Comparison of ENCODE assay signal across 29 cellular contexts in genomic region chr12:16300222-16300621, GRCh38. TPM values are rescaled to one million over a fixed set of nuclear protein-coding genes. Genes with fewer than 3 reads are reported as not detected.
DNase-seq lines count a peak whose midpoint lies in the region; ATAC-seq and TF ChIP-seq lines count a peak whose summit lies in the region.
"Had no signal": no experiment of that assay in that cellular context is flagged by ENCODE, and none has a peak within 500 bp of the region (broad histone marks: within the 10 kb centered on the region; RNA-seq: fewer than 3 reads in every experiment).

No MANE protein-coding gene starts in this region.

- no peak overlapping the region for H3K27ac ChIP-seq in A673 (ENCODE audit: low read depth, low read length, poor library complexity, severe bottlenecking)
- no peak overlapping the region for H3K27ac ChIP-seq in IMR-90 (ENCODE audit: insufficient read depth, low read length)
- peak overlapping the region; percentile 30 for H3K27ac ChIP-seq in mesodermal cell (ENCODE audit: low read depth, low read length, severe bottlenecking)
- peak overlapping the region in 1 of 4 donors; percentile 19 for H3K27ac ChIP-seq in transverse colon
- H3K27ac ChIP-seq: ascending aorta, pancreas, PC-9, SJSA1 had no signal

- no peaks in the 10 kb centered on the region for H3K36me3 Mint-ChIP-seq in osteocyte (ENCODE audit: unreplicated experiment)
- H3K36me3 Mint-ChIP-seq in activated CD4-positive, alpha-beta memory T cell treated with anti-CD3 and anti-CD28 coated beads, Interleukin-2, amount 10 ng/mL, durations not matched to agents 7 days and 5 days (ENCODE audit: low read depth) = no peaks in the 10 kb centered on the region
- H3K36me3 Mint-ChIP-seq: activated CD4-positive, alpha-beta memory T cell treated with anti-CD3 and anti-CD28 coated beads for 36 hours; CD14-positive monocyte had no signal

- H3K4me2 ChIP-seq in IMR-90 (ENCODE audit: low read depth, low read length) = no peak overlapping the region
- H3K4me2 ChIP-seq: PC-9 had no signal

- H2BK20ac ChIP-seq in IMR-90 (ENCODE audit: low read depth, low read length) = no peak overlapping the region

- no peaks in the 10 kb centered on the region for H3K27me3 ChIP-seq in A673 (replicated peaks; ENCODE audit: insufficient read depth, low read depth, low read length, poor library complexity)
- no peaks in the 10 kb centered on the region; the same call in 1 of the 2 replicates for H3K27me3 ChIP-seq in IMR-90 (ENCODE audit: control insufficient read depth, insufficient read depth, low read length)
- H3K27me3 ChIP-seq in transverse colon = no peaks in the 10 kb centered on the region
- H3K27me3 ChIP-seq: ascending aorta, pancreas, SJSA1 had no signal

- no peak overlapping the region for H2BK5ac ChIP-seq in IMR-90 (ENCODE audit: low read depth, low read length, poor library complexity, severe bottlenecking)

- H3K18ac ChIP-seq in IMR-90 (ENCODE audit: low read depth, low read length) = no peak overlapping the region

- H4K5ac ChIP-seq in IMR-90 (ENCODE audit: low read depth, low read length) = no peak overlapping the region

- no peaks in the 10 kb centered on the region for H3K4me1 Mint-ChIP-seq in osteocyte (ENCODE audit: unreplicated experiment)
- H3K4me1 Mint-ChIP-seq in activated CD4-positive, alpha-beta memory T cell treated with anti-CD3 and anti-CD28 coated beads, Interleukin-2, amount 10 ng/mL, durations not matched to agents 7 days and 5 days = no peaks in the 10 kb centered on the region
- H3K4me1 Mint-ChIP-seq: stimulated activated naive CD8-positive, alpha-beta T cell treated with anti-CD3 and anti-CD28 coated beads, Interleukin-15, amount 100 ng/mL, for 72 hours had no signal

- H3K27me3 Mint-ChIP-seq in osteocyte (ENCODE audit: unreplicated experiment) = no peaks in the 10 kb centered on the region
- no peaks in the 10 kb centered on the region for H3K27me3 Mint-ChIP-seq in activated CD4-positive, alpha-beta memory T cell treated with anti-CD3 and anti-CD28 coated beads, Interleukin-2, amount 10 ng/mL, durations not matched to agents 7 days and 5 days
- H3K27me3 Mint-ChIP-seq: activated CD4-positive, alpha-beta memory T cell treated with anti-CD3 and anti-CD28 coated beads for 36 hours; stimulated activated naive CD8-positive, alpha-beta T cell treated with anti-CD3 and anti-CD28 coated beads, Interleukin-15, amount 100 ng/mL, for 72 hours had no signal

- no TSS peak for BruUV-seq in A673 (replicated peaks; lab: Mats Ljungman, UMichigan)
- no TSS peak for BruUV-seq in IMR-90 (replicated peaks; lab: Mats Ljungman, UMichigan)

- H2AK5ac ChIP-seq in IMR-90 (ENCODE audit: low read depth, low read length) = no peak overlapping the region

- no peak for ATAC-seq in IMR-90 (ENCODE audit: low read depth)
- ATAC-seq: GM12878; HepG2; stimulated activated naive CD8-positive, alpha-beta T cell treated with anti-CD3 and anti-CD28 coated beads, Interleukin-15, amount 100 ng/mL, for 72 hours had no signal

- no peaks in the 10 kb centered on the region for H3K9me3 Mint-ChIP-seq in osteocyte (ENCODE audit: unreplicated experiment)
- peaks cover 2% of the 10 kb centered on the region for H3K9me3 Mint-ChIP-seq in activated CD4-positive, alpha-beta memory T cell treated with anti-CD3 and anti-CD28 coated beads, Interleukin-2, amount 10 ng/mL, durations not matched to agents 7 days and 5 days
- H3K9me3 Mint-ChIP-seq: H9 had no signal

- TF ChIP-seq CTCF in A673 (conservative IDR thresholded peaks at IDR 0.05; ENCODE audit: low read depth, low read length) (no peak), IMR-90 (conservative IDR thresholded peaks at IDR 0.05; ENCODE audit: low read depth, low read length) (no peak), fibroblast of mammary gland (conservative IDR thresholded peaks at IDR 0.05; ENCODE audit: control insufficient read depth, insufficient read depth, low read depth, low read length) (no peak), osteocyte (IDR thresholded peaks at IDR 0.05) (no peak), transverse colon (IDR thresholded peaks at IDR 0.05) (no peak)

- no peak overlapping the region for H3K14ac ChIP-seq in IMR-90 (replicated peaks; ENCODE audit: low read depth, low read length)

- intact Hi-C loops in A673 (cut with micrococcal nuclease; ENCODE audit: unreplicated experiment) = no loop called here
- intact Hi-C loops in IMR-90 (cut with micrococcal nuclease) = no loop called here
- intact Hi-C loops in transverse colon (cut with DNase I; ENCODE audit: low total_unique reads) = no loop called here

- no peak overlapping the region for H2BK120ac ChIP-seq in IMR-90 (ENCODE audit: low read depth, low read length)

- H3K4me3 ChIP-seq in A673 (ENCODE audit: low read depth, low read length, poor library complexity, severe bottlenecking) (no peak overlapping the region), IMR-90 (ENCODE audit: insufficient read depth, low read depth, low read length) (no peak overlapping the region), fibroblast of mammary gland (ENCODE audit: control insufficient read depth, low read depth, low read length) (no peak overlapping the region), mesodermal cell (ENCODE audit: extremely low read depth, insufficient read depth, low read length, poor library complexity, severe bottlenecking) (no peak overlapping the region), transverse colon (no peak overlapping the region)
- H3K4me3 ChIP-seq: ascending aorta, coronary artery, GM12878, pancreas, PC-9, SJSA1 had no signal

- no peak overlapping the region for H2BK15ac ChIP-seq in IMR-90 (ENCODE audit: low read depth, low read length)

- no peak overlapping the region for H3K4ac ChIP-seq in IMR-90 (ENCODE audit: low read depth, low read length)

- no peak for TF ChIP-seq EP300 in transverse colon (IDR thresholded peaks at IDR 0.05; ENCODE audit: low read depth)

- H3K4me1 ChIP-seq in A673 (ENCODE audit: insufficient read depth, low read length, poor library complexity, severe bottlenecking) (peaks cover 13% of the 10 kb centered on the region), IMR-90 (ENCODE audit: control insufficient read depth, insufficient read depth, low read length) (no peaks in the 10 kb centered on the region), mesodermal cell (ENCODE audit: control insufficient read depth, insufficient read depth, low read length, poor library complexity, severe bottlenecking) (no peaks in the 10 kb centered on the region), transverse colon (peaks cover 0 to 16% (median 0%) of the 10 kb centered on the region in 4 donors)
- H3K4me1 ChIP-seq: ascending aorta, pancreas, SJSA1 had no signal

- H4K91ac ChIP-seq in IMR-90 (ENCODE audit: insufficient read depth, low read depth, low read length) = no peak overlapping the region

- no peaks in the 10 kb centered on the region for H3K9me1 ChIP-seq in IMR-90 (ENCODE audit: insufficient read depth, low read length)

- POLR2A ChIA-PET in A673 (lab: Charles Lee; ENCODE audit: low non-redundant PET) (no interaction called here), IMR-90 (lab: Charles Lee; ENCODE audit: unreplicated experiment) (no interaction called here)
- POLR2A ChIA-PET in activated CD4-positive, alpha-beta memory T cell treated with anti-CD3 and anti-CD28 coated beads, Interleukin-2, amount 10 ng/mL, durations not matched to agents 7 days and 5 days (lab: Charles Lee) = no interaction called here

- no peaks in the 10 kb centered on the region for H4K20me1 ChIP-seq in IMR-90 (ENCODE audit: insufficient read depth, low read length)

- no peak overlapping the region for H2AFZ ChIP-seq in IMR-90 (replicated peaks; ENCODE audit: low read length, poor library complexity)
- H2AFZ ChIP-seq: PC-9 had no signal

- H3K9me3 ChIP-seq in A673 (ENCODE audit: low read depth, low read length, poor library complexity, severe bottlenecking) (no peaks in the 10 kb centered on the region), IMR-90 (ENCODE audit: control insufficient read depth, insufficient read depth, low read length) (no peaks in the 10 kb centered on the region), mesodermal cell (ENCODE audit: control insufficient read depth, low read length) (no peaks in the 10 kb centered on the region), transverse colon (no peaks in the 10 kb centered on the region)
- H3K9me3 ChIP-seq: ascending aorta, pancreas, SJSA1 had no signal

- H3K23ac ChIP-seq in IMR-90 (ENCODE audit: low read depth, low read length) = no peak overlapping the region

- in situ Hi-C loops in IMR-90 (cut with MboI; ENCODE audit: low sequenced_read_pairs) = no loop called here
- in situ Hi-C loops in transverse colon (cut with MboI; ENCODE audit: low pct_ligation_motif_present in 1 of 4, low pct_unique_long_range_greater_than_20kb in 1 of 4, low sequenced_read_pairs in 3 of 4) = no loop called here

- no peaks in the 10 kb centered on the region for H3K36me3 ChIP-seq in A673 (ENCODE audit: insufficient read depth, low read length, poor library complexity, severe bottlenecking)
- H3K36me3 ChIP-seq in IMR-90 (ENCODE audit: control insufficient read depth, insufficient read depth, low read length) = no peaks in the 10 kb centered on the region
- no peaks in the 10 kb centered on the region for H3K36me3 ChIP-seq in mesodermal cell (ENCODE audit: control insufficient read depth, insufficient read depth, low read length)
- H3K36me3 ChIP-seq in transverse colon = no peaks in the 10 kb centered on the region
- H3K36me3 ChIP-seq: ascending aorta, pancreas, SJSA1 had no signal

- H3K56ac ChIP-seq in IMR-90 (ENCODE audit: extremely low read depth, insufficient read depth, low read length) = no peak overlapping the region

- H2AK9ac ChIP-seq in IMR-90 (replicated peaks; ENCODE audit: low read depth, low read length, poor library complexity) = no peak overlapping the region

- no peaks in the 10 kb centered on the region for H3K79me1 ChIP-seq in IMR-90 (ENCODE audit: low read depth in 1 of 2, low read length in 2 of 2)

- no peak overlapping the region for H3K27ac Mint-ChIP-seq in osteocyte (ENCODE audit: unreplicated experiment)
- H3K27ac Mint-ChIP-seq in activated CD4-positive, alpha-beta memory T cell treated with anti-CD3 and anti-CD28 coated beads, Interleukin-2, amount 10 ng/mL, durations not matched to agents 7 days and 5 days = no peak overlapping the region
- H3K27ac Mint-ChIP-seq: activated CD4-positive, alpha-beta memory T cell treated with anti-CD3 and anti-CD28 coated beads for 36 hours; CD14-positive monocyte; stimulated activated naive CD8-positive, alpha-beta T cell treated with anti-CD3 and anti-CD28 coated beads, Interleukin-15, amount 100 ng/mL, for 72 hours had no signal

- peak; percentile 3 for DNase-seq in A673 (ENCODE audit: low spot score)
- DNase-seq in IMR-90 = peak; percentile 11
- DNase-seq in fibroblast of mammary gland (ENCODE audit: low read depth) = peak; percentile 56
- no peak for DNase-seq in osteocyte (ENCODE audit: extremely low spot score, unreplicated experiment)
- no peak for DNase-seq in NCI-H1436 treated with DMSO at 0.1 percent for 48 hours (lab: John Stamatoyannopoulos, UW)
- DNase-seq in activated CD4-positive, alpha-beta memory T cell treated with anti-CD3 and anti-CD28 coated beads, Interleukin-2, amount 10 ng/mL, durations not matched to agents 7 days and 5 days = no peak
- no peak for DNase-seq in transverse colon
- DNase-seq: activated CD4-positive, alpha-beta memory T cell treated with anti-CD3 and anti-CD28 coated beads for 36 hours; activated naive CD4-positive, alpha-beta T cell treated with Interleukin-2 at 50 U/mL for 16 hours; DMS 273 treated with DMSO at 0.1 percent for 48 hours; GF-D8; H9; NCI-H187 treated with DMSO at 0.1 percent for 48 hours; NCI-H226; pancreas; PC-9; stimulated activated naive CD8-positive, alpha-beta T cell treated with anti-CD3 and anti-CD28 coated beads, Interleukin-15, amount 100 ng/mL, for 72 hours; T-helper 2 cell had no signal

- no peak for TF ChIP-seq RAD21 in IMR-90 (IDR thresholded peaks at IDR 0.05; ENCODE audit: low read length)

- no peak overlapping the region for H4K8ac ChIP-seq in IMR-90 (ENCODE audit: low read depth in 2 of 2, low read length in 2 of 2)

- no CpG with 5 or more reads among the region's 2 CpGs for WGBS in IMR-90 (ENCODE audit: extremely low coverage in 2 of 2, insufficient read length in 1 of 2), 2 experiments
- WGBS in mesodermal cell (ENCODE audit: insufficient coverage in 2 of 2), 2 experiments = 25 to 55% methylated on average over 1 of the region's 2 CpGs
- WGBS in transverse colon (ENCODE audit: low coverage in 1 of 2), 2 donors = 83 to 89% methylated on average over 2 of the region's 2 CpGs

- CTCF ChIA-PET in A673 (lab: Charles Lee) (no interaction called here), IMR-90 (lab: Yijun Ruan, JAX) (no interaction called here)
- CTCF ChIA-PET in activated CD4-positive, alpha-beta memory T cell treated with anti-CD3 and anti-CD28 coated beads, Interleukin-2, amount 10 ng/mL, durations not matched to agents 7 days and 5 days (lab: Charles Lee) = no interaction called here

- H3K9ac ChIP-seq in IMR-90 (ENCODE audit: low read depth, low read length) = no peak overlapping the region

- H3K4me3 Mint-ChIP-seq in osteocyte (ENCODE audit: unreplicated experiment) = no peak overlapping the region
- no peak overlapping the region for H3K4me3 Mint-ChIP-seq in activated CD4-positive, alpha-beta memory T cell treated with anti-CD3 and anti-CD28 coated beads, Interleukin-2, amount 10 ng/mL, durations not matched to agents 7 days and 5 days
- H3K4me3 Mint-ChIP-seq: activated CD4-positive, alpha-beta memory T cell treated with anti-CD3 and anti-CD28 coated beads for 36 hours; CD14-positive monocyte; H9; stimulated activated naive CD8-positive, alpha-beta T cell treated with anti-CD3 and anti-CD28 coated beads, Interleukin-15, amount 100 ng/mL, for 72 hours had no signal

- dilution Hi-C loops in IMR-90 (cut with HindIII; ENCODE audit: low sequenced_read_pairs, unreplicated experiment) = no loop called here

- TF ChIP-seq POLR2A in IMR-90 (IDR thresholded peaks at IDR 0.05; ENCODE audit: low read depth, low read length) (no peak), transverse colon (IDR thresholded peaks at IDR 0.05) (no peak)

RNA-seq across cellular contexts. Expression of gene SLC15A5, which starts 22.7 kb away (rescaled TPM):
- total RNA-seq in A673 (2021) = not detected in 2 replicates
- total RNA-seq in IMR-90 (2012; rRNA removed) = not detected in 2 replicates
- polyA plus RNA-seq in IMR-90 (2012; rRNA removed) = not detected in 2 replicates
- polyA plus RNA-seq in IMR-90 (2012; cell fraction: cytosol; rRNA removed) = 0.02 TPM in 1 of 2 replicates, not detected in the other
- polyA plus RNA-seq in IMR-90 (2012; cell fraction: nucleus; rRNA removed; ENCODE audit: low replicate concordance) = not detected in 2 replicates
- polyA plus RNA-seq in mesodermal cell (2013, experiment 1 of 2) = not detected
- not detected for polyA plus RNA-seq in mesodermal cell (2013, experiment 2 of 2)
- not detected in 2 replicates for total RNA-seq in osteocyte
- total RNA-seq in activated CD4-positive, alpha-beta memory T cell treated with anti-CD3 and anti-CD28 coated beads, Interleukin-2, amount 10 ng/mL, durations not matched to agents 7 days and 5 days = not detected
- total RNA-seq in transverse colon = not detected
- total RNA-seq: A172; activated CD4-positive, alpha-beta memory T cell treated with anti-CD3 and anti-CD28 coated beads for 36 hours; ascending aorta; GM12878; H9; HepG2; lower leg skin; MCF 10A; pancreas; PC-9; SJSA1; urinary bladder had no signal
- polyA plus RNA-seq: CD14-positive monocyte, GM12878, HepG2, pancreas, urinary bladder had no signal

RNA-seq across cellular contexts. Expression of gene MGST1, which starts 47.2 kb away (rescaled TPM):
- 28.5 and 30.0 TPM in 2 replicates for total RNA-seq in A673 (2021)
- 87.2 and 105 TPM in 2 replicates for total RNA-seq in IMR-90 (2012; rRNA removed)
- 260 and 280 TPM in 2 replicates for polyA plus RNA-seq in IMR-90 (2012; rRNA removed)
- polyA plus RNA-seq in IMR-90 (2012; cell fraction: cytosol; rRNA removed) = 124 and 435 TPM in 2 replicates
- polyA plus RNA-seq in IMR-90 (2012; cell fraction: nucleus; rRNA removed; ENCODE audit: low replicate concordance) = 20.5 and 132 TPM in 2 replicates
- polyA plus RNA-seq in mesodermal cell (2013, experiment 1 of 2) = 68.5 TPM
- 73.4 TPM for polyA plus RNA-seq in mesodermal cell (2013, experiment 2 of 2)
- total RNA-seq in osteocyte = 17.8 and 17.9 TPM in 2 replicates
- under 1 TPM in 1 of 2 experiments, not detected in 1; 0.38 TPM for total RNA-seq in activated CD4-positive, alpha-beta memory T cell treated with anti-CD3 and anti-CD28 coated beads, Interleukin-2, amount 10 ng/mL, durations not matched to agents 7 days and 5 days
- 1,000 to 10,000 TPM in 1 of 4 donors, 100 to 1,000 TPM in 2, 10 to 100 TPM in 1; 58.7 to 1,102 (median 246) TPM for total RNA-seq in transverse colon
- total RNA-seq: activated CD4-positive, alpha-beta memory T cell treated with anti-CD3 and anti-CD28 coated beads for 36 hours; SJSA1 had no signal

Comparison
In these comparisons a context has a peak if more than half of its experiments do, and no peak if none do; other contexts are left out.
1. DNase-seq: peak in A673 (single experiment), IMR-90 (single experiment) and fibroblast of mammary gland (single experiment); none in osteocyte (single experiment), NCI-H1436 treated with DMSO at 0.1 percent for 48 hours (single experiment), activated CD4-positive, alpha-beta memory T cell treated with anti-CD3 and anti-CD28 coated beads, Interleukin-2, amount 10 ng/mL, durations not matched to agents 7 days and 5 days (single experiment) and transverse colon (single experiment).
2. RNA of gene MGST1, which starts 47.2 kb away (total RNA-seq): 58.7 to 1,102 TPM in transverse colon, 87.2 to 105 TPM in IMR-90, 28.5 to 30.0 TPM in A673 and 17.8 to 17.9 TPM in osteocyte; 0.38 TPM in activated CD4-positive, alpha-beta memory T cell treated with anti-CD3 and anti-CD28 coated beads, Interleukin-2, amount 10 ng/mL, durations not matched to agents 7 days and 5 days; every median in the first group is over 10 times any median in the second.